In the genomic region with DNA sequence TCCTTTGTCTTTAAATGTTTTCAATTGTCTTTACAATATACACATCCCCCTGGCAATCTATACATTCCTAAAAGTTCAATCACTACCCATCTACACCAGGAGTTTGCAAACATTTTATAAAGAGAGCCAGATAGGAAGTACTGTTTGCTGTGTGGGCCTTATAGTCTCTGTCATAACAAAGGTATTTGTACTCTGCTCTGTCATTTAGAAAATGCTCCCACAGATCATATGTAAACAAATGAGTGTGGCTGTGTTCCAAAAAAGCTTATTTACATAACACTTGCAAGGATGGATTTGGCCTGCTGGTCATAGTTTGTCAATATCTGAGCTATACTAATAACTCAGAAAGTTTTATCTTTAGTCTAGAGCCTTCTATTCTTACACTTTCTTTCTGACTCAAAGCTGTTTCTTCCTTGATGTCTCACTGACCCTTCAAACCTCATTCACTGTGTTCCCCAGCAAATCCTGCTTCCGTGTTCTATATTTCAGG, we compare ENCODE assay signal across 12 cellular contexts.
DNase-seq lines count a peak whose midpoint lies in the region; ATAC-seq and TF ChIP-seq lines count a peak whose summit lies in the region.
"Had no signal": no experiment of that assay in that cellular context is flagged by ENCODE, and none has a peak within 500 bp of the region (broad histone marks: within the 10 kb centered on the region; RNA-seq: fewer than 3 reads in every experiment).

No MANE protein-coding gene starts in this region.

- CTCF ChIA-PET in WTC11 (lab: Charles Lee) = no interaction called here

- no peak overlapping the region for H3K4me3 Mint-ChIP-seq in WTC11
- H3K4me3 Mint-ChIP-seq: central memory CD8-positive, alpha-beta T cell; naive B cell; stimulated activated naive B cell treated with anti-CD40 and anti-IgM and Interleukin-4, amounts not matched to agents 10 μg/mL and 1 μg/mL and 100 μg/mL, for 72 hours had no signal

- H3K9me3 ChIP-seq in ovary = no peaks in the 10 kb centered on the region
- H3K9me3 ChIP-seq: BE2C had no signal

- H3K27me3 Mint-ChIP-seq in WTC11 (ENCODE audit: low read depth) = no peaks in the 10 kb centered on the region
- H3K27me3 Mint-ChIP-seq: central memory CD8-positive, alpha-beta T cell; naive B cell; stimulated activated naive B cell treated with anti-CD40 and anti-IgM and Interleukin-4, amounts not matched to agents 10 μg/mL and 1 μg/mL and 100 μg/mL, for 72 hours had no signal

- H3K27ac Mint-ChIP-seq in WTC11 = no peak overlapping the region
- H3K27ac Mint-ChIP-seq: naive B cell; stimulated activated naive B cell treated with anti-CD40 and anti-IgM and Interleukin-4, amounts not matched to agents 10 μg/mL and 1 μg/mL and 100 μg/mL, for 72 hours had no signal

- no peaks in the 10 kb centered on the region for H3K9me3 Mint-ChIP-seq in WTC11

- 34 to 50% (median 47%) methylated on average over 1 of the region's 1 CpG for WGBS in ovary, 3 donors

- H3K4me1 ChIP-seq in ovary (ENCODE audit: insufficient read depth) = no peaks in the 10 kb centered on the region
- H3K4me1 ChIP-seq: BE2C had no signal

- no peak for TF ChIP-seq POLR2A in ovary (IDR thresholded peaks at IDR 0.05)

- TF ChIP-seq CTCF in WTC11 (IDR thresholded peaks at IDR 0.05) (no peak), ovary (IDR thresholded peaks at IDR 0.05) (no peak)

- H3K36me3 ChIP-seq in ovary = no peaks in the 10 kb centered on the region
- H3K36me3 ChIP-seq: BE2C had no signal

- POLR2A ChIA-PET in WTC11 (lab: Charles Lee) = no interaction called here

- H3K4me1 Mint-ChIP-seq in WTC11 = peaks cover 12% of the 10 kb centered on the region
- H3K4me1 Mint-ChIP-seq: central memory CD8-positive, alpha-beta T cell; naive B cell; stimulated activated naive B cell treated with anti-CD40 and anti-IgM and Interleukin-4, amounts not matched to agents 10 μg/mL and 1 μg/mL and 100 μg/mL, for 72 hours had no signal

- no peak overlapping the region for H3K4me3 ChIP-seq in ovary

- no peaks in the 10 kb centered on the region for H3K27me3 ChIP-seq in ovary
- H3K27me3 ChIP-seq: BE2C had no signal

- in situ Hi-C loops in KBM-7 (cut with MboI; ENCODE audit: low pct_unique_long_range_greater_than_20kb, low sequenced_read_pairs) = no loop called here

- TF ChIP-seq EP300 in ovary (IDR thresholded peaks at IDR 0.05) = no peak

- no peak overlapping the region for H3K27ac ChIP-seq in ovary

- H3K36me3 Mint-ChIP-seq in WTC11 = no peaks in the 10 kb centered on the region
- H3K36me3 Mint-ChIP-seq: naive B cell; stimulated activated naive B cell treated with anti-CD40 and anti-IgM and Interleukin-4, amounts not matched to agents 10 μg/mL and 1 μg/mL and 100 μg/mL, for 72 hours had no signal

- peak; percentile 76 for ATAC-seq in HG03196 (IDR thresholded peaks at IDR 0.05; ENCODE audit: unreplicated experiment)
- no peak for ATAC-seq in WTC11
- ATAC-seq: stimulated activated naive B cell treated with anti-CD40 and anti-IgM and Interleukin-4, amounts not matched to agents 10 μg/mL and 1 μg/mL and 100 μg/mL, for 72 hours had no signal

- DNase-seq in SIG-M5 treated with dmso at 0.1 percent for 504 hours (lab: John Stamatoyannopoulos, UW; ENCODE audit: unreplicated experiment) (peak; percentile 28), SIG-M5 (lab: John Stamatoyannopoulos, UW) (no peak), WTC11 (ENCODE audit: low spot score) (no peak), GM19238 (ENCODE audit: insufficient read length, low spot score) (no peak), ovary (no peak), KBM-7 (no peak), A172 (ENCODE audit: low spot score) (no peak)
- DNase-seq: BE2C; naive B cell; stimulated activated naive B cell treated with anti-CD40 and anti-IgM and Interleukin-4, amounts not matched to agents 10 μg/mL and 1 μg/mL and 100 μg/mL, for 72 hours had no signal

- intact Hi-C loops in ovary (cut with DNase I) = no loop called here

TF ChIP-seq in WTC11, 78 proteins besides CTCF, POLR2A, EP300 and RAD21:
- peak; percentile 52; the same call in 1 of the 2 replicates for TF ChIP-seq GABPB1 (CRISPR knock-in tag; IDR thresholded peaks at IDR 0.05)
- TF ChIP-seq, protein P1, sequence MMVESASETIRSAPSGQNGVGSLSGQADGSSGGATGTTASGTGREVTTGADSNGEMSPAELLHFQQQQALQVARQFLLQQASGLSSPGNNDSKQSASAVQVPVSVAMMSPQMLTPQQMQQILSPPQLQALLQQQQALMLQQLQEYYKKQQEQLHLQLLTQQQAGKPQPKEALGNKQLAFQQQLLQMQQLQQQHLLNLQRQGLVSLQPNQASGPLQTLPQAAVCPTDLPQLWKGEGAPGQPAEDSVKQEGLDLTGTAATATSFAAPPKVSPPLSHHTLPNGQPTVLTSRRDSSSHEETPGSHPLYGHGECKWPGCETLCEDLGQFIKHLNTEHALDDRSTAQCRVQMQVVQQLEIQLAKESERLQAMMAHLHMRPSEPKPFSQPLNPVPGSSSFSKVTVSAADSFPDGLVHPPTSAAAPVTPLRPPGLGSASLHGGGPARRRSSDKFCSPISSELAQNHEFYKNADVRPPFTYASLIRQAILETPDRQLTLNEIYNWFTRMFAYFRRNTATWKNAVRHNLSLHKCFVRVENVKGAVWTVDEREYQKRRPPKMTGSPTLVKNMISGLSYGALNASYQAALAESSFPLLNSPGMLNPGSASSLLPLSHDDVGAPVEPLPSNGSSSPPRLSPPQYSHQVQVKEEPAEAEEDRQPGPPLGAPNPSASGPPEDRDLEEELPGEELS (CRISPR knock-in tag; IDR thresholded peaks at IDR 0.05) = no peak
- TF ChIP-seq, protein P2, sequence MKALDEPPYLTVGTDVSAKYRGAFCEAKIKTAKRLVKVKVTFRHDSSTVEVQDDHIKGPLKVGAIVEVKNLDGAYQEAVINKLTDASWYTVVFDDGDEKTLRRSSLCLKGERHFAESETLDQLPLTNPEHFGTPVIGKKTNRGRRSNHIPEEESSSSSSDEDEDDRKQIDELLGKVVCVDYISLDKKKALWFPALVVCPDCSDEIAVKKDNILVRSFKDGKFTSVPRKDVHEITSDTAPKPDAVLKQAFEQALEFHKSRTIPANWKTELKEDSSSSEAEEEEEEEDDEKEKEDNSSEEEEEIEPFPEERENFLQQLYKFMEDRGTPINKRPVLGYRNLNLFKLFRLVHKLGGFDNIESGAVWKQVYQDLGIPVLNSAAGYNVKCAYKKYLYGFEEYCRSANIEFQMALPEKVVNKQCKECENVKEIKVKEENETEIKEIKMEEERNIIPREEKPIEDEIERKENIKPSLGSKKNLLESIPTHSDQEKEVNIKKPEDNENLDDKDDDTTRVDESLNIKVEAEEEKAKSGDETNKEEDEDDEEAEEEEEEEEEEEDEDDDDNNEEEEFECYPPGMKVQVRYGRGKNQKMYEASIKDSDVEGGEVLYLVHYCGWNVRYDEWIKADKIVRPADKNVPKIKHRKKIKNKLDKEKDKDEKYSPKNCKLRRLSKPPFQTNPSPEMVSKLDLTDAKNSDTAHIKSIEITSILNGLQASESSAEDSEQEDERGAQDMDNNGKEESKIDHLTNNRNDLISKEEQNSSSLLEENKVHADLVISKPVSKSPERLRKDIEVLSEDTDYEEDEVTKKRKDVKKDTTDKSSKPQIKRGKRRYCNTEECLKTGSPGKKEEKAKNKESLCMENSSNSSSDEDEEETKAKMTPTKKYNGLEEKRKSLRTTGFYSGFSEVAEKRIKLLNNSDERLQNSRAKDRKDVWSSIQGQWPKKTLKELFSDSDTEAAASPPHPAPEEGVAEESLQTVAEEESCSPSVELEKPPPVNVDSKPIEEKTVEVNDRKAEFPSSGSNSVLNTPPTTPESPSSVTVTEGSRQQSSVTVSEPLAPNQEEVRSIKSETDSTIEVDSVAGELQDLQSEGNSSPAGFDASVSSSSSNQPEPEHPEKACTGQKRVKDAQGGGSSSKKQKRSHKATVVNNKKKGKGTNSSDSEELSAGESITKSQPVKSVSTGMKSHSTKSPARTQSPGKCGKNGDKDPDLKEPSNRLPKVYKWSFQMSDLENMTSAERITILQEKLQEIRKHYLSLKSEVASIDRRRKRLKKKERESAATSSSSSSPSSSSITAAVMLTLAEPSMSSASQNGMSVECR (CRISPR knock-in tag; IDR thresholded peaks at IDR 0.05; ENCODE audit: borderline replicate concordance) = no peak
